18 cellular contexts compared by ENCODE assay signal in genomic region chr4:23268072-23268771, GRCh38.
A peak's percentile ranks its signal among the peaks of the same experiment; 100 is the strongest.
DNase-seq lines count a peak whose midpoint lies in the region; FAIRE-seq and TF ChIP-seq lines count a peak whose summit lies in the region.
"Had no signal": no experiment of that assay in that cellular context is flagged by ENCODE, and none has a peak within 500 bp of the region (broad histone marks: within the 10 kb centered on the region; RNA-seq: fewer than 3 reads in every experiment).

No MANE protein-coding gene starts in this region.

- no peaks in the 10 kb centered on the region for H3K9me3 Mint-ChIP-seq in progenitor cell of endocrine pancreas (ENCODE audit: low read depth)
- peaks cover 8% of the 10 kb centered on the region for H3K9me3 Mint-ChIP-seq in activated T-cell treated with anti-CD3 and anti-CD28 coated beads, Interleukin-2, amount 50 U/mL, for 24 hours

- H3K4me3 Mint-ChIP-seq in progenitor cell of endocrine pancreas (ENCODE audit: low read depth): peak overlapping the region; percentile 17
- no peak overlapping the region for H3K4me3 Mint-ChIP-seq in activated T-cell treated with anti-CD3 and anti-CD28 coated beads, Interleukin-2, amount 50 U/mL, for 24 hours
- H3K4me3 Mint-ChIP-seq: HFFc6 had no signal

- H3K27ac Mint-ChIP-seq in progenitor cell of endocrine pancreas: peak overlapping the region; percentile 68
- no peak overlapping the region for H3K27ac Mint-ChIP-seq in activated T-cell treated with anti-CD3 and anti-CD28 coated beads, Interleukin-2, amount 50 U/mL, for 24 hours
- H3K27ac Mint-ChIP-seq: HFFc6 had no signal

- H3K4me1 Mint-ChIP-seq in progenitor cell of endocrine pancreas (ENCODE audit: low read depth): peaks cover 22% of the 10 kb centered on the region
- no peaks in the 10 kb centered on the region for H3K4me1 Mint-ChIP-seq in activated T-cell treated with anti-CD3 and anti-CD28 coated beads, Interleukin-2, amount 50 U/mL, for 24 hours (ENCODE audit: low read depth)

- FAIRE-seq in islet of Langerhans (lab: Jason Lieb, UNC): peak; percentile 84
- FAIRE-seq: HepG2 had no signal

- no peak for TF ChIP-seq CTCF in progenitor cell of endocrine pancreas (IDR thresholded peaks at IDR 0.05; ENCODE audit: unreplicated experiment)

- DNase-seq in NCI-H1105 (lab: John Stamatoyannopoulos, UW) (peak; percentile 0), NCI-H146 treated with DMSO at 0.1 percent for 48 hours (lab: John Stamatoyannopoulos, UW; ENCODE audit: unreplicated experiment) (peak; percentile 65), progenitor cell of endocrine pancreas (ENCODE audit: low spot score, unreplicated experiment) (no peak), SHP77 treated with DMSO at 0.1 percent for 48 hours (lab: John Stamatoyannopoulos, UW) (no peak), cerebellar cortex (ENCODE audit: low spot score) (no peak)
- DNase-seq in activated T-cell treated with anti-CD3 and anti-CD28 coated beads, Interleukin-2, amount 50 U/mL, for 24 hours: no peak
- DNase-seq: AML-193, DMS 273 treated with DMSO at 0.1 percent for 48 hours, GF-D8, H7, HFFc6, KBM-7, NCI-H1694 treated with DMSO at 0.1 percent for 48 hours, NCI-H526, OCI-M1, SJCRH30 had no signal

- H3K27me3 Mint-ChIP-seq in progenitor cell of endocrine pancreas: no peaks in the 10 kb centered on the region
- no peaks in the 10 kb centered on the region for H3K27me3 Mint-ChIP-seq in activated T-cell treated with anti-CD3 and anti-CD28 coated beads, Interleukin-2, amount 50 U/mL, for 24 hours

- H3K36me3 Mint-ChIP-seq in progenitor cell of endocrine pancreas (ENCODE audit: insufficient read depth): no peaks in the 10 kb centered on the region
- H3K36me3 Mint-ChIP-seq in activated T-cell treated with anti-CD3 and anti-CD28 coated beads, Interleukin-2, amount 50 U/mL, for 24 hours (ENCODE audit: low read depth): no peaks in the 10 kb centered on the region

Comparison
In these comparisons a context has a peak if more than half of its experiments do, and no peak if none do; other contexts are left out.
1. DNase-seq: peak in NCI-H1105 (single experiment) and NCI-H146 treated with DMSO at 0.1 percent for 48 hours (single experiment); none in progenitor cell of endocrine pancreas (single experiment), SHP77 treated with DMSO at 0.1 percent for 48 hours (single experiment), activated T-cell treated with anti-CD3 and anti-CD28 coated beads, Interleukin-2, amount 50 U/mL, for 24 hours (single experiment) and cerebellar cortex (single experiment).